Comparison of ENCODE assay signal across 20 cellular contexts in genomic region chr1:205589618-205590456, GRCh38. TPM values are rescaled to one million over a fixed set of nuclear protein-coding genes. Genes with fewer than 3 reads are reported as not detected.
DNase-seq lines count a peak whose midpoint lies in the region; ATAC-seq and TF ChIP-seq lines count a peak whose summit lies in the region.
"Had no signal": no experiment of that assay in that cellular context is flagged by ENCODE, and none has a peak within 500 bp of the region (broad histone marks: within the 10 kb centered on the region; RNA-seq: fewer than 3 reads in every experiment).

No MANE protein-coding gene starts in this region.

- no peak for ATAC-seq in GM19397 (IDR thresholded peaks at IDR 0.05; ENCODE audit: unreplicated experiment)

- DNase-seq in GM10266 (ENCODE audit: extremely low spot score), result peak; percentile 2
- peak; percentile 47 for DNase-seq in coronary artery (ENCODE audit: low spot score)
- DNase-seq in osteoblast (ENCODE audit: insufficient read length, low spot score, missing footprints), result peak; percentile 13
- DNase-seq in MM.1S, result no peak
- no peak for DNase-seq in HFFc6
- no peak for DNase-seq in activated CD4-positive, alpha-beta T cell treated with anti-CD3 and anti-CD28 coated beads for 4 hours
- DNase-seq: activated CD4-positive, CD25-positive, alpha-beta regulatory T cell treated with anti-CD3 and anti-CD28 coated beads, Interleukin-2, amount 50 U/mL, for 72 hours; cerebellar nuclear complex; effector memory CD4-positive, alpha-beta T cell; esophagus squamous epithelium; HCEC 1CT; nephron progenitor cell; NK-92 treated with Interleukin-12 subunit alpha and Interleukin-12 subunit beta, amount 100 ng/mL, for 24 hours; stimulated activated CD4-positive, alpha-beta T cell treated with anti-CD3 and anti-CD28 coated beads, Interleukin-4, amount 100 ng/mL, for 4 hours; T1000 had no signal

- H2AFZ ChIP-seq in osteoblast (ENCODE audit: low read length) (no peak overlapping the region), MM.1S (ENCODE audit: low read length) (no peak overlapping the region)

- H3K27me3 ChIP-seq in BLaER1 treated with 17β-estradiol and CSF1 and Interleukin-3, amounts not matched to agents 10 nM and 100 nM, result no peaks in the 10 kb centered on the region
- peaks cover 3% of the 10 kb centered on the region for H3K27me3 ChIP-seq in osteoblast (ENCODE audit: insufficient read depth, low read length)
- H3K27me3 ChIP-seq in MM.1S (replicated peaks; ENCODE audit: insufficient read depth, low read length), result peaks cover 15% of the 10 kb centered on the region
- H3K27me3 ChIP-seq: ascending aorta, esophagus squamous epithelium had no signal

- H3K79me2 ChIP-seq in osteoblast (ENCODE audit: insufficient read depth, low read length) (no peaks in the 10 kb centered on the region), MM.1S (ENCODE audit: low read length) (no peaks in the 10 kb centered on the region)

- no peak overlapping the region for H3K4me3 ChIP-seq in BLaER1 treated with 17β-estradiol and CSF1 and Interleukin-3, amounts not matched to agents 10 nM and 100 nM
- H3K4me3 ChIP-seq in coronary artery (no peak overlapping the region), osteoblast (ENCODE audit: insufficient read depth, low read length) (no peak overlapping the region), MM.1S (ENCODE audit: low read length) (no peak overlapping the region)
- H3K4me3 ChIP-seq: ascending aorta, esophagus squamous epithelium, prostate gland, skin epidermis had no signal

- H3K4me2 ChIP-seq in BLaER1 treated with 17β-estradiol and CSF1 and Interleukin-3, amounts not matched to agents 10 nM and 100 nM, result peak overlapping the region in 8 of 11 experiments; percentile 81 to 89 (median 84); a peak in 11 of 22 replicates
- no peak overlapping the region for H3K4me2 ChIP-seq in osteoblast (ENCODE audit: insufficient read depth, low read length)
- H3K4me2 ChIP-seq in MM.1S (ENCODE audit: low read depth, low read length), result no peak overlapping the region

- H3K4me1 Mint-ChIP-seq in HFFc6 (ENCODE audit: low read depth), result peaks cover 11% of the 10 kb centered on the region

- no peaks in the 10 kb centered on the region for H3K36me3 ChIP-seq in BLaER1 treated with 17β-estradiol and CSF1 and Interleukin-3, amounts not matched to agents 10 nM and 100 nM
- H3K36me3 ChIP-seq in osteoblast (ENCODE audit: insufficient read depth, low read length) (no peaks in the 10 kb centered on the region), MM.1S (replicated peaks; ENCODE audit: insufficient read depth, low read length) (no peaks in the 10 kb centered on the region)
- H3K36me3 ChIP-seq: ascending aorta, esophagus squamous epithelium, prostate gland had no signal

- 0 out of 22 replicates have a peak overlapping the region, but pooled peaks of 2 of the 11 experiments have one; percentile 18 to 26 for H3K9ac ChIP-seq in BLaER1 treated with 17β-estradiol and CSF1 and Interleukin-3, amounts not matched to agents 10 nM and 100 nM
- no peak overlapping the region for H3K9ac ChIP-seq in MM.1S (ENCODE audit: low read length)

- H3F3A ChIP-seq in MM.1S (ENCODE audit: insufficient read depth, low read length), result peaks cover 6% of the 10 kb centered on the region; the same call in 1 of the 2 replicates

- H3K9me2 ChIP-seq in MM.1S (replicated peaks; ENCODE audit: insufficient read depth, low read length), result no peaks in the 10 kb centered on the region

- H3K4me1 ChIP-seq in BLaER1 treated with 17β-estradiol and CSF1 and Interleukin-3, amounts not matched to agents 10 nM and 100 nM, result peaks cover 40 to 68% (median 64%) of the 10 kb centered on the region in 10 experiments
- H3K4me1 ChIP-seq in osteoblast (ENCODE audit: insufficient read depth, low read length), result peaks cover 5% of the 10 kb centered on the region
- peaks cover 14% of the 10 kb centered on the region for H3K4me1 ChIP-seq in MM.1S (ENCODE audit: low read length)
- H3K4me1 ChIP-seq: prostate gland had no signal

- no peaks in the 10 kb centered on the region for H4K20me1 ChIP-seq in BLaER1 treated with 17β-estradiol and CSF1 and Interleukin-3, amounts not matched to agents 10 nM and 100 nM
- H4K20me1 ChIP-seq in osteoblast (ENCODE audit: insufficient read depth, low read length), result no peaks in the 10 kb centered on the region
- H4K20me1 ChIP-seq in MM.1S (ENCODE audit: insufficient read depth, low read length), result no peaks in the 10 kb centered on the region

- H3K9me3 ChIP-seq in BLaER1 treated with 17β-estradiol and CSF1 and Interleukin-3, amounts not matched to agents 10 nM and 100 nM (replicated peaks in 1 of 11), result no peaks in the 10 kb centered on the region
- no peaks in the 10 kb centered on the region for H3K9me3 ChIP-seq in osteoblast (ENCODE audit: low read depth, low read length)
- no peaks in the 10 kb centered on the region for H3K9me3 ChIP-seq in MM.1S (replicated peaks; ENCODE audit: insufficient read depth, low read length)
- H3K9me3 ChIP-seq: ascending aorta, esophagus squamous epithelium, prostate gland had no signal

- peaks cover 6% of the 10 kb centered on the region for H3K27me3 Mint-ChIP-seq in HFFc6 (ENCODE audit: insufficient read depth)

- H3K9me3 Mint-ChIP-seq in HFFc6, result no peaks in the 10 kb centered on the region
- H3K9me3 Mint-ChIP-seq: nephron progenitor cell had no signal

- H3K36me3 Mint-ChIP-seq in HFFc6 (ENCODE audit: low read depth), result no peaks in the 10 kb centered on the region

- H3K27ac ChIP-seq in BLaER1 treated with 17β-estradiol and CSF1 and Interleukin-3, amounts not matched to agents 10 nM and 100 nM, result peak overlapping the region in 1 of 11 experiments; percentile 75; a peak in 2 of 22 replicates
- no peak overlapping the region for H3K27ac ChIP-seq in coronary artery
- no peak overlapping the region for H3K27ac ChIP-seq in osteoblast (ENCODE audit: low read depth, low read length)
- no peak overlapping the region for H3K27ac ChIP-seq in MM.1S (ENCODE audit: low read length)
- H3K27ac ChIP-seq: ascending aorta, esophagus squamous epithelium, prostate gland had no signal

- TF ChIP-seq CTCF in GM10266 (IDR thresholded peaks at IDR 0.05; ENCODE audit: control insufficient read depth, insufficient read depth, low read depth, missing control alignments) (no peak), coronary artery (IDR thresholded peaks at IDR 0.05) (no peak), osteoblast (IDR thresholded peaks at IDR 0.05; ENCODE audit: extremely low read depth, low read depth, low read length) (no peak), MM.1S (IDR thresholded peaks at IDR 0.05; ENCODE audit: low read length) (no peak), HFFc6 (IDR thresholded peaks at IDR 0.05) (no peak)

- H3K27ac Mint-ChIP-seq in HFFc6, result no peak overlapping the region
- H3K27ac Mint-ChIP-seq: nephron progenitor cell had no signal

- H3K4me3 Mint-ChIP-seq in HFFc6, result no peak overlapping the region
- H3K4me3 Mint-ChIP-seq: nephron progenitor cell had no signal

RNA-seq across cellular contexts. Expression of gene ELK4, which starts 42.0 kb away (rescaled TPM):
- 27.1 and 30.4 TPM in 2 replicates for total RNA-seq in osteoblast
- 10 to 100 TPM; 32.9 to 37.6 (median 35.6) TPM for total RNA-seq in HFFc6 (2021; fragmentation: NEBNext Ultra II Directional; extraction: Animal tissue kit (Norgen Biotek cat#: 25700))

Comparison
In these comparisons a context has a peak if more than half of its experiments do, and no peak if none do; other contexts are left out.
1. H3K4me2 ChIP-seq: peak in BLaER1 treated with 17β-estradiol and CSF1 and Interleukin-3, amounts not matched to agents 10 nM and 100 nM (8 of 11); none in osteoblast (single experiment) and MM.1S (single experiment).
2. DNase-seq: peak in GM10266 (single experiment), coronary artery (single experiment) and osteoblast (single experiment); none in MM.1S (single experiment), HFFc6 (single experiment) and activated CD4-positive, alpha-beta T cell treated with anti-CD3 and anti-CD28 coated beads for 4 hours (0 of 2).